In the genomic region with DNA sequence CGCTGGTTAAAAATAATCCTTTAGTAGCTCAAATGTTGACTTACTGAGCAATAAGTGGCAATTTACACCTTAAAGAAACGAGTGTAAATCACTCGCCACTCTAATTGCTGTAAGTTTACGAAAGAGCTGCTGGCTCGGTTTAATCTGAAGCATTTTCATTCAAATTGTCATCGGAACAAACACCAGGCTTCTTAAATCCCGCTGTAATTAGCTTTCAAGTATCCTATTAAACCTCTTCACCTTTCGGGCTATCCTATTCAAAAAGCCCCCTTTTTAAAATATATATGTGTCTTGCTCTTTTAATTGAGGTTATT, we compare ENCODE assay signal across 11 cellular contexts. TPM values are rescaled to one million over a fixed set of nuclear protein-coding genes. Genes with fewer than 3 reads are reported as not detected.
DNase-seq lines count a peak whose midpoint lies in the region; ATAC-seq, FAIRE-seq and TF ChIP-seq lines count a peak whose summit lies in the region.
"Had no signal": no experiment of that assay in that cellular context is flagged by ENCODE, and none has a peak within 500 bp of the region (broad histone marks: within the 10 kb centered on the region; RNA-seq: fewer than 3 reads in every experiment).

No MANE protein-coding gene starts in this region.

- peaks cover 11% of the 10 kb centered on the region for H3K4me1 Mint-ChIP-seq in activated T-helper 2 cell treated with anti-CD3 and anti-CD28 coated beads, Interferon-gamma antibody, Interleukin-2, Interleukin-4, amounts not matched to agents 10 μg/mL and 5 μg/mL and 100 μg/mL, durations not matched to agents 14 hours and 24 hours and 36 hours (ENCODE audit: low read depth)
- peaks cover 34% of the 10 kb centered on the region for H3K4me1 Mint-ChIP-seq in type B pancreatic cell (ENCODE audit: unreplicated experiment)

- H3K9me1 ChIP-seq in keratinocyte (ENCODE audit: control insufficient read depth, extremely low read depth, insufficient read depth, low read length) = no peaks in the 10 kb centered on the region

- peak overlapping the region; percentile 56 for H3K4me2 ChIP-seq in keratinocyte (ENCODE audit: control insufficient read depth, extremely low read depth, insufficient read depth, low read depth, low read length)

- no peak overlapping the region for H2AFZ ChIP-seq in keratinocyte (ENCODE audit: control insufficient read depth, low read length)

- DNase-seq in cardiac muscle cell (ENCODE audit: low read depth in 1 of 2, low spot score in 1 of 2) (no peak), Right ventricle myocardium superior (no peak), keratinocyte (ENCODE audit: low read depth, low spot score) (no peak), type B pancreatic cell (ENCODE audit: extremely low spot score, unreplicated experiment) (no peak), sciatic nerve (ENCODE audit: low spot score) (no peak), upper lobe of left lung (no peak)
- DNase-seq in activated T-helper 2 cell treated with anti-CD3 and anti-CD28 coated beads, Interferon-gamma antibody, Interleukin-2, Interleukin-4, amounts not matched to agents 10 μg/mL and 5 μg/mL and 100 μg/mL, durations not matched to agents 14 hours and 24 hours and 36 hours (ENCODE audit: low spot score) = no peak

- 4 to 5% methylated on average over 8 of the region's 8 CpGs for WGBS in upper lobe of left lung, 2 donors

- H3K36me3 Mint-ChIP-seq in activated T-helper 2 cell treated with anti-CD3 and anti-CD28 coated beads, Interferon-gamma antibody, Interleukin-2, Interleukin-4, amounts not matched to agents 10 μg/mL and 5 μg/mL and 100 μg/mL, durations not matched to agents 14 hours and 24 hours and 36 hours (ENCODE audit: low read depth) = no peaks in the 10 kb centered on the region
- H3K36me3 Mint-ChIP-seq in type B pancreatic cell = no peaks in the 10 kb centered on the region

- no peaks in the 10 kb centered on the region for H3K9me3 ChIP-seq in cardiac muscle cell (ENCODE audit: low read depth)
- H3K9me3 ChIP-seq in keratinocyte (ENCODE audit: control insufficient read depth, low read depth, low read length) = no peaks in the 10 kb centered on the region
- peaks cover 0 to 2% (median 0%) of the 10 kb centered on the region in 4 donors for H3K9me3 ChIP-seq in upper lobe of left lung

- H3K27me3 ChIP-seq in cardiac muscle cell (peaks cover 100% of the 10 kb centered on the region), keratinocyte (ENCODE audit: control insufficient read depth, extremely low read depth, insufficient read depth, low read length) (peaks cover 73% of the 10 kb centered on the region), upper lobe of left lung (peaks cover 0 to 64% (median 30%) of the 10 kb centered on the region in 4 donors)

- H3K79me2 ChIP-seq in keratinocyte (ENCODE audit: control insufficient read depth, insufficient read depth, low read length) = no peaks in the 10 kb centered on the region

- no peak for FAIRE-seq in keratinocyte (lab: Jason Lieb, UNC)

- TF ChIP-seq EP300 in upper lobe of left lung (IDR thresholded peaks at IDR 0.05) = no peak

- peaks cover 81% of the 10 kb centered on the region for H3K27me3 Mint-ChIP-seq in activated T-helper 2 cell treated with anti-CD3 and anti-CD28 coated beads, Interferon-gamma antibody, Interleukin-2, Interleukin-4, amounts not matched to agents 10 μg/mL and 5 μg/mL and 100 μg/mL, durations not matched to agents 14 hours and 24 hours and 36 hours (ENCODE audit: low read depth)
- peaks cover 96% of the 10 kb centered on the region for H3K27me3 Mint-ChIP-seq in type B pancreatic cell

- intact Hi-C loops in Right ventricle myocardium superior (cut with DNase I) (no loop called here), sciatic nerve (cut with DNase I) (no loop called here)
- intact Hi-C loops in activated T-helper 2 cell treated with anti-CD3 and anti-CD28 coated beads, Interferon-gamma antibody, Interleukin-2, Interleukin-4, amounts not matched to agents 10 μg/mL and 5 μg/mL and 100 μg/mL, durations not matched to agents 14 hours and 24 hours and 36 hours (cut with micrococcal nuclease) = loop anchor here (5.0 to 10.0 kb wide), 3 partner anchors 361 to 1729 kb away; partner anchors contain the start of gene ST6GALNAC5

- peak overlapping the region; percentile 5 for H3K4me3 Mint-ChIP-seq in activated T-helper 2 cell treated with anti-CD3 and anti-CD28 coated beads, Interferon-gamma antibody, Interleukin-2, Interleukin-4, amounts not matched to agents 10 μg/mL and 5 μg/mL and 100 μg/mL, durations not matched to agents 14 hours and 24 hours and 36 hours (ENCODE audit: low read depth)
- peak overlapping the region; percentile 85 for H3K4me3 Mint-ChIP-seq in type B pancreatic cell

- no peak for ATAC-seq in Right ventricle myocardium superior (ENCODE audit: poor library complexity)
- ATAC-seq in sciatic nerve = no peak
- no peak for ATAC-seq in HG02759 (IDR thresholded peaks at IDR 0.05; ENCODE audit: unreplicated experiment)
- ATAC-seq in upper lobe of left lung (ENCODE audit: low FRiP score in 2 of 2) = no peak

- H3K9me3 Mint-ChIP-seq in activated T-helper 2 cell treated with anti-CD3 and anti-CD28 coated beads, Interferon-gamma antibody, Interleukin-2, Interleukin-4, amounts not matched to agents 10 μg/mL and 5 μg/mL and 100 μg/mL, durations not matched to agents 14 hours and 24 hours and 36 hours = no peaks in the 10 kb centered on the region
- H3K9me3 Mint-ChIP-seq in type B pancreatic cell = no peaks in the 10 kb centered on the region

- H3K36me3 ChIP-seq in cardiac muscle cell (no peaks in the 10 kb centered on the region), keratinocyte (ENCODE audit: control insufficient read depth in 2 of 2, extremely low read depth in 1 of 2, insufficient read depth in 2 of 2, low read length in 2 of 2) (no peaks in the 10 kb centered on the region), upper lobe of left lung (no peaks in the 10 kb centered on the region)

- no peak overlapping the region for H3K9ac ChIP-seq in keratinocyte (ENCODE audit: control insufficient read depth, extremely low read depth, insufficient read depth, low read length)

- TF ChIP-seq CTCF in cardiac muscle cell (IDR thresholded peaks at IDR 0.05; ENCODE audit: low read depth, low read length) = no peak
- TF ChIP-seq CTCF in keratinocyte (optimal IDR thresholded peaks at IDR 0.05 in 1 of 3, IDR thresholded peaks at IDR 0.05 in 1 of 3, conservative IDR thresholded peaks at IDR 0.05 in 1 of 3; ENCODE audit: extremely low read depth in 1 of 3, insufficient read depth in 2 of 3, low read length in 3 of 3) = no peak
- no peak for TF ChIP-seq CTCF in type B pancreatic cell (conservative IDR thresholded peaks at IDR 0.05)
- TF ChIP-seq CTCF in upper lobe of left lung (IDR thresholded peaks at IDR 0.05) = no peak

- H3K27ac Mint-ChIP-seq in activated T-helper 2 cell treated with anti-CD3 and anti-CD28 coated beads, Interferon-gamma antibody, Interleukin-2, Interleukin-4, amounts not matched to agents 10 μg/mL and 5 μg/mL and 100 μg/mL, durations not matched to agents 14 hours and 24 hours and 36 hours = no peak overlapping the region
- no peak overlapping the region for H3K27ac Mint-ChIP-seq in type B pancreatic cell

- H3K4me1 ChIP-seq in cardiac muscle cell (ENCODE audit: low read depth) (peaks cover 15% of the 10 kb centered on the region), keratinocyte (ENCODE audit: control insufficient read depth, extremely low read depth, insufficient read depth, low read length) (peaks cover 5% of the 10 kb centered on the region), upper lobe of left lung (peaks cover 17 to 32% (median 19%) of the 10 kb centered on the region in 4 donors)

- H3K4me3 ChIP-seq in cardiac muscle cell = peak overlapping the region; percentile 31
- peak overlapping the region in 2 of 3 experiments; percentile 27 to 32 for H3K4me3 ChIP-seq in keratinocyte (ENCODE audit: control insufficient read depth in 2 of 3, extremely low read depth in 1 of 3, insufficient read depth in 2 of 3, low read depth in 1 of 3, low read length in 3 of 3)
- peak overlapping the region in 2 of 4 donors; percentile 29 to 45 for H3K4me3 ChIP-seq in upper lobe of left lung

- TF ChIP-seq POLR2A in upper lobe of left lung (IDR thresholded peaks at IDR 0.05) = no peak

- H4K20me1 ChIP-seq in keratinocyte (ENCODE audit: control insufficient read depth, extremely low read depth, insufficient read depth, low read length) = peaks cover 3% of the 10 kb centered on the region

- dilution Hi-C loops in keratinocyte (cut with MboI; ENCODE audit: extremely low pct_ligation_motif_present, low sequenced_read_pairs) = no loop called here

- H3K27ac ChIP-seq in cardiac muscle cell (no peak overlapping the region), keratinocyte (ENCODE audit: control insufficient read depth, insufficient read depth, low read length) (no peak overlapping the region), upper lobe of left lung (no peak overlapping the region)
- H3K27ac ChIP-seq: epithelial cell of prostate had no signal

RNA-seq across cellular contexts. Expression of gene LHX8, which starts 1.6 kb away (rescaled TPM):
- total RNA-seq in cardiac muscle cell = 0.18 and 0.35 TPM in 2 replicates
- 0.47 and 1.9 TPM in 2 replicates for polyA plus RNA-seq in cardiac muscle cell
- not detected for total RNA-seq in Right ventricle myocardium superior
- not detected in 2 replicates for total RNA-seq in activated T-helper 2 cell treated with anti-CD3 and anti-CD28 coated beads, Interferon-gamma antibody, Interleukin-2, Interleukin-4, amounts not matched to agents 10 μg/mL and 5 μg/mL and 100 μg/mL, durations not matched to agents 14 hours and 24 hours and 36 hours
- not detected in 3 replicates for polyA plus RNA-seq in keratinocyte
- not detected for polyA plus RNA-seq in keratinocyte (2011; ENCODE audit: low read depth)
- polyA plus RNA-seq in keratinocyte (2011; cell fraction: cytosol; rRNA removed) = not detected in 2 replicates
- polyA plus RNA-seq in keratinocyte (2011; cell fraction: nucleus; rRNA removed) = not detected in 2 replicates
- not detected in 2 replicates for polyA plus RNA-seq in keratinocyte (2012; ENCODE audit: low replicate concordance)
- not detected in 3 replicates for polyA minus RNA-seq in keratinocyte
- not detected for polyA minus RNA-seq in keratinocyte (2011; cell fraction: cytosol; rRNA and poly(A)+ RNA removed)
- not detected in 2 replicates for polyA minus RNA-seq in keratinocyte (2011; cell fraction: nucleus; rRNA and poly(A)+ RNA removed)
- total RNA-seq in type B pancreatic cell (ENCODE audit: low replicate concordance) = 0.31 and 1.2 TPM in 2 replicates
- total RNA-seq in sciatic nerve = not detected
- not detected for total RNA-seq in upper lobe of left lung
- total RNA-seq: IMR-90, myocyte had no signal
- polyA plus RNA-seq: IMR-90 had no signal
